In genomic region chr5:179568731-179569130, GRCh38 we compare ENCODE assay signal across 1 cellular context.
TF ChIP-seq lines count a peak whose summit lies in the region.

No MANE protein-coding gene starts in this region.

TF ChIP-seq in endothelial cell of umbilical vein, 7 proteins besides CTCF, POLR2A, EP300 and RAD21:
- TF ChIP-seq, protein P1, sequence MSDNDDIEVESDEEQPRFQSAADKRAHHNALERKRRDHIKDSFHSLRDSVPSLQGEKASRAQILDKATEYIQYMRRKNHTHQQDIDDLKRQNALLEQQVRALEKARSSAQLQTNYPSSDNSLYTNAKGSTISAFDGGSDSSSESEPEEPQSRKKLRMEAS (IDR thresholded peaks at IDR 0.05; ENCODE audit: insufficient read depth, insufficient read length) = no peak
- TF ChIP-seq JUN (IDR thresholded peaks at IDR 0.05; ENCODE audit: borderline replicate concordance, insufficient read depth, insufficient read length, low read depth) = no peak
- peak; percentile 37 for TF ChIP-seq POLR2AphosphoS5 (IDR thresholded peaks at IDR 0.05; ENCODE audit: insufficient read depth, low read depth, low read length)
- TF ChIP-seq MYC (IDR thresholded peaks at IDR 0.05; ENCODE audit: low read depth, low read length) = no peak
- TF ChIP-seq EZH2 (IDR thresholded peaks at IDR 0.05; ENCODE audit: borderline replicate concordance, low read depth, low read length, severe bottlenecking) = no peak
- no peak for TF ChIP-seq FOS (IDR thresholded peaks at IDR 0.05; ENCODE audit: borderline replicate concordance, insufficient read depth, low read length)
